In genomic region chr6:13496508-13497180, GRCh38 we compare ENCODE assay signal across 14 cellular contexts. TPM values are rescaled to one million over a fixed set of nuclear protein-coding genes. Genes with fewer than 3 reads are reported as not detected.
DNase-seq lines count a peak whose midpoint lies in the region; ATAC-seq, FAIRE-seq and TF ChIP-seq lines count a peak whose summit lies in the region.
"Had no signal": no experiment of that assay in that cellular context is flagged by ENCODE, and none has a peak within 500 bp of the region (broad histone marks: within the 10 kb centered on the region; RNA-seq: fewer than 3 reads in every experiment).

No MANE protein-coding gene starts in this region.

- H3K9me3 ChIP-seq in right cardiac atrium (ENCODE audit: control insufficient read depth, low read length) (no peaks in the 10 kb centered on the region), endothelial cell of umbilical vein (replicated peaks; ENCODE audit: control insufficient read depth, insufficient read depth, low read length) (no peaks in the 10 kb centered on the region)

- no TSS peak for BruUV-seq in endothelial cell of umbilical vein (replicated peaks; lab: Mats Ljungman, UMichigan)

- dilution Hi-C loops in endothelial cell of umbilical vein (cut with MboI; ENCODE audit: extremely low pct_ligation_motif_present, low sequenced_read_pairs): no loop called here

- H3K27me3 ChIP-seq in right cardiac atrium (ENCODE audit: control insufficient read depth, insufficient read depth): no peaks in the 10 kb centered on the region
- H3K27me3 ChIP-seq in endothelial cell of umbilical vein (ENCODE audit: control insufficient read depth in 2 of 2, insufficient read depth in 2 of 2, low read length in 2 of 2): no peaks in the 10 kb centered on the region

- no peak for TF ChIP-seq CTCF in endothelial cell of umbilical vein (IDR thresholded peaks at IDR 0.05; ENCODE audit: extremely low read depth in 1 of 2, insufficient read depth in 1 of 2, low read depth in 1 of 2, low read length in 2 of 2)

- 36% methylated on average over 1 of the region's 1 CpG for WGBS in right cardiac atrium

- no peak for ATAC-seq in right cardiac atrium
- no peak for ATAC-seq in Right ventricle myocardium inferior
- ATAC-seq in HG02610 (IDR thresholded peaks at IDR 0.05; ENCODE audit: unreplicated experiment): no peak
- ATAC-seq: stimulated activated naive B cell treated with anti-CD40 and anti-IgM and Interleukin-4, amounts not matched to agents 10 μg/mL and 1 μg/mL and 100 μg/mL, for 72 hours had no signal

- H4K20me1 ChIP-seq in endothelial cell of umbilical vein (replicated peaks; ENCODE audit: control insufficient read depth, extremely low read depth, insufficient read depth, low read length): no peaks in the 10 kb centered on the region

- DNase-seq in right cardiac atrium (no peak), Right ventricle myocardium inferior (ENCODE audit: missing footprints) (no peak), RCC 7860 (ENCODE audit: low spot score) (no peak), endothelial cell of umbilical vein (ENCODE audit: low read depth, low spot score) (peak; percentile 53), NCI-H128 (lab: John Stamatoyannopoulos, UW; ENCODE audit: unreplicated experiment) (no peak), cerebellar cortex (ENCODE audit: low spot score) (no peak), D341Med (ENCODE audit: low spot score) (no peak)
- DNase-seq: activated CD4-positive, alpha-beta memory T cell treated with anti-CD3 and anti-CD28 coated beads, Interleukin-2, amount 10 ng/mL, durations not matched to agents 7 days and 5 days; aorta; COR-L47; NK-92 treated with Interleukin-12 subunit alpha and Interleukin-12 subunit beta, amount 100 ng/mL, for 24 hours; stimulated activated naive B cell treated with anti-CD40 and anti-IgM and Interleukin-4, amounts not matched to agents 10 μg/mL and 1 μg/mL and 100 μg/mL, for 72 hours had no signal

- no peaks in the 10 kb centered on the region for H3K79me2 ChIP-seq in endothelial cell of umbilical vein (ENCODE audit: control insufficient read depth, insufficient read depth, low read length)

- FAIRE-seq in RCC 7860 (lab: Jason Lieb, UNC) (peak; percentile 41), endothelial cell of umbilical vein (lab: Jason Lieb, UNC) (peak; percentile 75)

- intact Hi-C loops in right cardiac atrium (cut with DNase I): no loop called here
- intact Hi-C loops in Right ventricle myocardium inferior (cut with DNase I): no loop called here
- intact Hi-C loops in endothelial cell of umbilical vein (cut with micrococcal nuclease): loop anchor here (1.0 kb wide), 1 partner anchor 8 kb away; no protein-coding TSS in a partner anchor

- TF ChIP-seq POLR2A in endothelial cell of umbilical vein (IDR thresholded peaks at IDR 0.05; ENCODE audit: low read depth, low read length): no peak

- CTCF ChIA-PET in endothelial cell of umbilical vein (lab: Charles Lee): interaction anchor here (0.8 to 1.3 kb wide), 8 partner anchors 9 to 78 kb away, joined by 3 to 6 read pairs (median 4); partner anchors contain the start of genes GFOD1 and SIRT5

- peaks cover 7% of the 10 kb centered on the region for H3K4me1 ChIP-seq in right cardiac atrium (ENCODE audit: control insufficient read depth, insufficient read depth, low read length)
- H3K4me1 ChIP-seq in endothelial cell of umbilical vein (ENCODE audit: control insufficient read depth, extremely low read depth, insufficient read depth, low read length): peaks cover 13% of the 10 kb centered on the region

- H3K4me2 ChIP-seq in endothelial cell of umbilical vein (ENCODE audit: insufficient read depth, low read length): peak overlapping the region; percentile 63

- H3K36me3 ChIP-seq in endothelial cell of umbilical vein (ENCODE audit: control insufficient read depth in 2 of 2, extremely low read depth in 1 of 2, insufficient read depth in 2 of 2, low read length in 2 of 2): no peaks in the 10 kb centered on the region

- no peaks in the 10 kb centered on the region for H3K9me1 ChIP-seq in endothelial cell of umbilical vein (replicated peaks; ENCODE audit: control insufficient read depth, extremely low read depth, insufficient read depth, low read length)

- H3K4me3 ChIP-seq in right cardiac atrium (ENCODE audit: low read length) (no peak overlapping the region), endothelial cell of umbilical vein (replicated peaks in 1 of 3; ENCODE audit: insufficient read depth in 1 of 3, low read depth in 1 of 3, low read length in 3 of 3) (no peak overlapping the region)
- H3K4me3 ChIP-seq: skin epidermis had no signal

- H2AFZ ChIP-seq in endothelial cell of umbilical vein (ENCODE audit: low read depth, low read length): no peak overlapping the region

- POLR2A ChIA-PET in endothelial cell of umbilical vein (lab: Charles Lee): interaction anchor here (0.7 kb wide), 1 partner anchor 25 kb away, joined by 7 read pairs; no protein-coding TSS in a partner anchor

- H3K9ac ChIP-seq in endothelial cell of umbilical vein (replicated peaks; ENCODE audit: extremely low read depth, insufficient read depth, low read length): no peak overlapping the region

- H3K27ac ChIP-seq in right cardiac atrium (ENCODE audit: low read length) (peak overlapping the region; percentile 96), endothelial cell of umbilical vein (ENCODE audit: insufficient read depth, low read depth, low read length) (peak overlapping the region; percentile 48)
- H3K27ac ChIP-seq: skin epidermis had no signal

TF ChIP-seq in endothelial cell of umbilical vein, 7 proteins besides CTCF, POLR2A, EP300 and RAD21:
- TF ChIP-seq, protein P1, sequence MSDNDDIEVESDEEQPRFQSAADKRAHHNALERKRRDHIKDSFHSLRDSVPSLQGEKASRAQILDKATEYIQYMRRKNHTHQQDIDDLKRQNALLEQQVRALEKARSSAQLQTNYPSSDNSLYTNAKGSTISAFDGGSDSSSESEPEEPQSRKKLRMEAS (IDR thresholded peaks at IDR 0.05; ENCODE audit: insufficient read depth, insufficient read length): no peak
- TF ChIP-seq MYC (IDR thresholded peaks at IDR 0.05; ENCODE audit: low read depth, low read length) (no peak), EZH2 (IDR thresholded peaks at IDR 0.05; ENCODE audit: borderline replicate concordance, low read depth, low read length, severe bottlenecking) (no peak), GATA2 (IDR thresholded peaks at IDR 0.05; ENCODE audit: insufficient read depth, insufficient read length, low read depth, low read length) (no peak), POLR2AphosphoS5 (IDR thresholded peaks at IDR 0.05; ENCODE audit: insufficient read depth, low read depth, low read length) (no peak), FOS (IDR thresholded peaks at IDR 0.05; ENCODE audit: borderline replicate concordance, insufficient read depth, low read length) (peak; percentile 30), JUN (IDR thresholded peaks at IDR 0.05; ENCODE audit: borderline replicate concordance, insufficient read depth, insufficient read length, low read depth) (peak; percentile 77)

RNA-seq across cellular contexts. Expression of gene GFOD1, which starts 9.2 kb away (rescaled TPM):
- 10 to 100 TPM; 51.0 to 81.7 (median 54.7) TPM for total RNA-seq in right cardiac atrium
- 30.3 TPM for polyA plus RNA-seq in right cardiac atrium
- total RNA-seq in Right ventricle myocardium inferior: 38.8 TPM
- total RNA-seq in endothelial cell of umbilical vein: 24.1 and 26.3 TPM in 2 replicates
- polyA plus RNA-seq in endothelial cell of umbilical vein: 10.8 and 12.1 TPM in 2 replicates
- polyA plus RNA-seq in endothelial cell of umbilical vein (2011; cell fraction: cytosol; rRNA removed): 9.3 and 11.7 TPM in 2 replicates
- polyA plus RNA-seq in endothelial cell of umbilical vein (2011; cell fraction: nucleus; rRNA removed): 22.4 and 23.3 TPM in 2 replicates
- polyA plus RNA-seq in endothelial cell of umbilical vein (2012): 3.4 and 4.5 TPM in 2 replicates
- 39.3 and 39.6 TPM in 2 replicates for polyA minus RNA-seq in endothelial cell of umbilical vein
- 8.0 TPM for polyA minus RNA-seq in endothelial cell of umbilical vein (2011; cell fraction: cytosol; rRNA and poly(A)+ RNA removed)
- polyA minus RNA-seq in endothelial cell of umbilical vein (2011; cell fraction: nucleus; rRNA and poly(A)+ RNA removed): 47.0 and 49.5 TPM in 2 replicates
